9 cellular contexts compared by ENCODE assay signal in genomic region chr4:55183926-55184599, GRCh38. TPM values are rescaled to one million over a fixed set of nuclear protein-coding genes. Genes with fewer than 3 reads are reported as not detected.
DNase-seq lines count a peak whose midpoint lies in the region; ATAC-seq, FAIRE-seq and TF ChIP-seq lines count a peak whose summit lies in the region.
"Had no signal": no experiment of that assay in that cellular context is flagged by ENCODE, and none has a peak within 500 bp of the region (broad histone marks: within the 10 kb centered on the region; RNA-seq: fewer than 3 reads in every experiment).

No MANE protein-coding gene starts in this region.

- no peaks in the 10 kb centered on the region for H3K9me3 ChIP-seq in astrocyte (ENCODE audit: insufficient read depth, low read depth, low read length)
- no peaks in the 10 kb centered on the region for H3K9me3 ChIP-seq in WERI-Rb-1 (ENCODE audit: severe bottlenecking)
- H3K9me3 ChIP-seq in gastroesophageal sphincter: no peaks in the 10 kb centered on the region

- 48 to 55% methylated on average over 3 to 8 of the region's 8 CpGs for WGBS in gastroesophageal sphincter (ENCODE audit: low coverage in 1 of 2), 2 donors

- no peaks in the 10 kb centered on the region for H3K9me3 Mint-ChIP-seq in astrocyte (ENCODE audit: unreplicated experiment)

- H3K4me3 ChIP-seq in AG04449 (ENCODE audit: low read depth, low read length) (no peak overlapping the region), astrocyte (ENCODE audit: insufficient read depth, low read depth, low read length) (no peak overlapping the region), WERI-Rb-1 (ENCODE audit: low read depth, low read length) (no peak overlapping the region), gastroesophageal sphincter (no peak overlapping the region)
- H3K4me3 ChIP-seq: SK-N-MC had no signal

- CTCF ChIA-PET in AG04449 (lab: Yijun Ruan, JAX): interaction anchor here (1.0 to 2.0 kb wide), 6 partner anchors 9 to 213 kb away, joined by 3 to 11 read pairs (median 5); no protein-coding TSS in a partner anchor

- DNase-seq in AG04449 (ENCODE audit: low read depth, low spot score): peak; percentile 84
- DNase-seq in astrocyte (ENCODE audit: low read depth): peak; percentile 97
- peak; percentile 73 for DNase-seq in iPS DF 19.7 (ENCODE audit: low read depth, low spot score)
- no peak for DNase-seq in WERI-Rb-1
- no peak for DNase-seq in NAMALWA (ENCODE audit: low spot score)
- DNase-seq in NCI-H128 (lab: John Stamatoyannopoulos, UW; ENCODE audit: unreplicated experiment): no peak

- no peaks in the 10 kb centered on the region for H3K36me3 ChIP-seq in astrocyte (ENCODE audit: insufficient read depth, low read length)
- no peaks in the 10 kb centered on the region for H3K36me3 ChIP-seq in WERI-Rb-1
- H3K36me3 ChIP-seq in gastroesophageal sphincter: no peaks in the 10 kb centered on the region

- peaks cover 48% of the 10 kb centered on the region for H3K4me1 Mint-ChIP-seq in astrocyte (ENCODE audit: low read depth, unreplicated experiment)

- ATAC-seq in HG02885 (IDR thresholded peaks at IDR 0.05; ENCODE audit: poor library complexity, unreplicated experiment) (peak; percentile 10), gastroesophageal sphincter (no peak)

- TF ChIP-seq EP300 in gastroesophageal sphincter (IDR thresholded peaks at IDR 0.05): no peak

- no peak overlapping the region for H3K4me3 Mint-ChIP-seq in astrocyte (ENCODE audit: unreplicated experiment)

- peaks cover 38% of the 10 kb centered on the region for H3K4me1 ChIP-seq in astrocyte (ENCODE audit: insufficient read depth, low read length)
- H3K4me1 ChIP-seq in gastroesophageal sphincter: peaks cover 0 to 8% (median 0%) of the 10 kb centered on the region in 3 donors

- TF ChIP-seq CTCF in AG04449 (IDR thresholded peaks at IDR 0.05; ENCODE audit: insufficient read depth, low read length, missing control alignments) (peak; percentile 10), astrocyte (IDR thresholded peaks at IDR 0.05; ENCODE audit: insufficient read depth, low read depth, low read length) (no peak), WERI-Rb-1 (IDR thresholded peaks at IDR 0.05; ENCODE audit: low read depth, low read length) (no peak), gastroesophageal sphincter (IDR thresholded peaks at IDR 0.05) (no peak)

- no peak for TF ChIP-seq POLR2A in gastroesophageal sphincter (IDR thresholded peaks at IDR 0.05)

- H3K4me2 ChIP-seq in astrocyte (ENCODE audit: low read length): peak overlapping the region; percentile 60

- no peak overlapping the region for H2AFZ ChIP-seq in astrocyte (ENCODE audit: low read depth, low read length)

- peak overlapping the region; percentile 37 for H3K9ac ChIP-seq in astrocyte (ENCODE audit: low read length)

- no peaks in the 10 kb centered on the region for H3K36me3 Mint-ChIP-seq in astrocyte (ENCODE audit: low read depth, unreplicated experiment)

- H3K27ac ChIP-seq in astrocyte (ENCODE audit: low read depth, low read length) (peak overlapping the region; percentile 78), WERI-Rb-1 (no peak overlapping the region), gastroesophageal sphincter (peak overlapping the region in 1 of 4 donors; percentile 16)
- H3K27ac ChIP-seq: SK-N-MC had no signal

- peak; percentile 100 for FAIRE-seq in astrocyte (lab: Jason Lieb, UNC)

- H3K27me3 ChIP-seq in astrocyte (ENCODE audit: insufficient read depth, low read length) (no peaks in the 10 kb centered on the region), WERI-Rb-1 (ENCODE audit: insufficient read depth, low read depth, severe bottlenecking) (peaks cover 28% of the 10 kb centered on the region), gastroesophageal sphincter (no peaks in the 10 kb centered on the region)

- POLR2A ChIA-PET in AG04449 (lab: Yijun Ruan, JAX): interaction anchor here (0.7 to 2.0 kb wide), 4 partner anchors 8 to 101 kb away, joined by 3 to 12 read pairs (median 4); no protein-coding TSS in a partner anchor

- H3K27me3 Mint-ChIP-seq in astrocyte (ENCODE audit: low read depth, unreplicated experiment): no peaks in the 10 kb centered on the region

- peak overlapping the region; percentile 87 for H3K27ac Mint-ChIP-seq in astrocyte (ENCODE audit: unreplicated experiment)

- H3K79me2 ChIP-seq in astrocyte (ENCODE audit: insufficient read depth, low read length): no peaks in the 10 kb centered on the region

- no peaks in the 10 kb centered on the region for H4K20me1 ChIP-seq in astrocyte (ENCODE audit: insufficient read depth, low read length)

RNA-seq across cellular contexts. Expression of gene KDR, which starts 58.7 kb away (rescaled TPM):
- total RNA-seq in astrocyte: 2.5 TPM in 2 replicates
- 10 to 100 TPM; 24.7 to 66.9 (median 33.4) TPM for total RNA-seq in gastroesophageal sphincter

Comparison
In these comparisons a context has a peak if more than half of its experiments do, and no peak if none do; other contexts are left out.
1. DNase-seq: peak in AG04449 (single experiment), astrocyte (single experiment) and iPS DF 19.7 (single experiment); none in WERI-Rb-1 (single experiment), NAMALWA (single experiment) and NCI-H128 (single experiment).